In the genomic region with DNA sequence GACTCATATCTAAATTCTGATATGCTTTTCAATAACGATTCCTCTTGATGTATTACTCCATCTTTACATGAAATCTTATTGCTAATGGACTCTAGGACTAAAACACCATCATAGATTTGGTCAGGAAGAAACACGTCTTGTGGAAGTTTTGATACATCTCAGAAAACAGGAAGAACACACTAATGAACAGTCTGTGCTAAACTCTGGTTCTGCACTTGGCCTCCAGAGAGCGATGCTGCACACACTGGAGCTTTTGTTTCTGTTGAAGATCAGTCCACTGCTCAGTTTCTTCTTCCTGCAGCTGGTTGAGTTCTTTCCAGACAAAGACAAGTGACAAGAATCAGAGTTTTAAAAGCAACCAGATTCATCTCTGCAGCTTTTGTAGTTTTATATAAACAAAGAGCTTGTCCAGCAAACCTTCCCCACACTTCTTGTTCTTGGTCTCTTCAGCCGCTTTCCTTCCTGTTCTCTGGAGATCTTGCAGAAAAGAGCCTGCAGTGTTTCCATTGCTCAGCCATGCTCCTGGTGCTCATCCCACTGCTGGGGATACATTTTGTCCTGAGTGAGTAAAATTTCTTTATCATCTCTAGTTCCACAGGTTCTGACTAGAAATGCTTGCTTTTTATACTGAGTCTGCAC, we compare ENCODE assay signal across 8 cellular contexts.
DNase-seq lines count a peak whose midpoint lies in the region; ATAC-seq and TF ChIP-seq lines count a peak whose summit lies in the region.

No MANE protein-coding gene starts in this region.

- ATAC-seq in HCT116 (no peak; the same call in 1 of the 2 replicates), GM21447 (IDR thresholded peaks at IDR 0.05; ENCODE audit: unreplicated experiment) (no peak), HG03175 (IDR thresholded peaks at IDR 0.05; ENCODE audit: unreplicated experiment) (no peak)
- ATAC-seq in activated CD8-positive, alpha-beta T cell treated with anti-CD3 and anti-CD28 coated beads, Interleukin-2, amount 10 ng/mL, durations not matched to agents 7 days and 5 days = peak; percentile 88

- H3K4me1 ChIP-seq in HCT116 (ENCODE audit: control insufficient read depth in 1 of 2, insufficient read depth in 2 of 2, low read length in 2 of 2) = no peaks in the 10 kb centered on the region

- peak overlapping the region; percentile 77 for H3K4me3 Mint-ChIP-seq in activated CD8-positive, alpha-beta T cell treated with anti-CD3 and anti-CD28 coated beads, Interleukin-2, amount 10 ng/mL, durations not matched to agents 7 days and 5 days

- peaks cover 8% of the 10 kb centered on the region for H3K9me3 Mint-ChIP-seq in activated CD8-positive, alpha-beta T cell treated with anti-CD3 and anti-CD28 coated beads, Interleukin-2, amount 10 ng/mL, durations not matched to agents 7 days and 5 days (ENCODE audit: insufficient read depth)

- H3K79me2 ChIP-seq in HCT116 (ENCODE audit: insufficient read depth, low read length) = no peaks in the 10 kb centered on the region

- in situ Hi-C loops in ACHN (cut with HindIII; ENCODE audit: low pct_ligation_motif_present, low pct_unique_long_range_greater_than_20kb, low sequenced_read_pairs) = no loop called here

- no peak for TF ChIP-seq RAD21 in HCT116 (IDR thresholded peaks at IDR 0.05; ENCODE audit: low read depth)

- TF ChIP-seq POLR2A in HCT116 (IDR thresholded peaks at IDR 0.05; ENCODE audit: borderline replicate concordance, extremely low read depth, insufficient read depth, insufficient read length) = no peak

- H3K36me3 ChIP-seq in HCT116 (ENCODE audit: control insufficient read depth in 1 of 2, insufficient read depth in 2 of 2, low read length in 2 of 2) = no peaks in the 10 kb centered on the region

- H3K4me3 ChIP-seq in HCT116 (replicated peaks in 1 of 2; ENCODE audit: low read depth in 1 of 2, low read length in 2 of 2) = no peak overlapping the region

- CTCF ChIA-PET in HCT116 (lab: Charles Lee) = interaction anchor here (1.0 kb wide), 1 partner anchor 15 kb away, joined by 3 read pairs; no protein-coding TSS in a partner anchor
- CTCF ChIA-PET in activated CD8-positive, alpha-beta T cell treated with anti-CD3 and anti-CD28 coated beads, Interleukin-2, amount 10 ng/mL, durations not matched to agents 7 days and 5 days (lab: Charles Lee) = interaction anchor here (0.6 to 1.1 kb wide), 13 partner anchors 9 to 667 kb away, joined by 3 to 13 read pairs (median 4); no protein-coding TSS in a partner anchor

- POLR2A ChIA-PET in HCT116 (lab: Charles Lee) = no interaction called here
- POLR2A ChIA-PET in activated CD8-positive, alpha-beta T cell treated with anti-CD3 and anti-CD28 coated beads, Interleukin-2, amount 10 ng/mL, durations not matched to agents 7 days and 5 days (lab: Charles Lee) = interaction anchor here (0.8 kb wide), 1 partner anchor 11 kb away, joined by 5 read pairs; no protein-coding TSS in a partner anchor

- RAD21 ChIA-PET in HCT116 (lab: Charles Lee; ENCODE audit: low non-redundant PET in 1 of 2, low total read pairs in 2 of 2, uncharacterized antibody in 2 of 2, unreplicated experiment in 2 of 2) = no interaction called here

- H4K20me1 ChIP-seq in HCT116 (ENCODE audit: insufficient read depth) = no peaks in the 10 kb centered on the region

- peak overlapping the region; percentile 72 for H3K27ac Mint-ChIP-seq in activated CD8-positive, alpha-beta T cell treated with anti-CD3 and anti-CD28 coated beads, Interleukin-2, amount 10 ng/mL, durations not matched to agents 7 days and 5 days

- intact Hi-C loops in HCT116 (cut with micrococcal nuclease) = no loop called here

- peaks cover 13% of the 10 kb centered on the region for H3K4me1 Mint-ChIP-seq in activated CD8-positive, alpha-beta T cell treated with anti-CD3 and anti-CD28 coated beads, Interleukin-2, amount 10 ng/mL, durations not matched to agents 7 days and 5 days (ENCODE audit: low read depth)

- H2AFZ ChIP-seq in HCT116 (ENCODE audit: low read depth, low read length, poor library complexity, severe bottlenecking) = no peak overlapping the region

- H3K4me2 ChIP-seq in HCT116 (ENCODE audit: low read length) = no peak overlapping the region

- H3K27ac ChIP-seq in HCT116 (ENCODE audit: low read depth, low read length) = no peak overlapping the region

- peak in 2 of 3 experiments; percentile 46 to 47; a peak in 3 of 6 replicates for TF ChIP-seq CTCF in HCT116 (IDR thresholded peaks at IDR 0.05 in 2 of 3, conservative IDR thresholded peaks at IDR 0.05 in 1 of 3; ENCODE audit: borderline replicate concordance in 1 of 3, insufficient read depth in 1 of 3, low read depth in 2 of 3, low read length in 2 of 3)

- H3K36me3 Mint-ChIP-seq in activated CD8-positive, alpha-beta T cell treated with anti-CD3 and anti-CD28 coated beads, Interleukin-2, amount 10 ng/mL, durations not matched to agents 7 days and 5 days (ENCODE audit: low read depth) = peaks cover 5% of the 10 kb centered on the region

- H3K9ac ChIP-seq in HCT116 (ENCODE audit: low read length) = no peak overlapping the region

- no peaks in the 10 kb centered on the region for H3K9me2 ChIP-seq in HCT116 (ENCODE audit: insufficient read depth)

- H3K27me3 ChIP-seq in HCT116 (ENCODE audit: insufficient read depth, low read length) = no peaks in the 10 kb centered on the region; the same call in 1 of the 2 replicates

- no TSS peak for BruUV-seq in HCT116 (replicated peaks; lab: Mats Ljungman, UMichigan)

- H3K9me3 ChIP-seq in HCT116 (ENCODE audit: control insufficient read depth in 1 of 2, insufficient read depth in 1 of 2, low read depth in 1 of 2, low read length in 2 of 2) = no peaks in the 10 kb centered on the region

- H3K27me3 Mint-ChIP-seq in activated CD8-positive, alpha-beta T cell treated with anti-CD3 and anti-CD28 coated beads, Interleukin-2, amount 10 ng/mL, durations not matched to agents 7 days and 5 days (ENCODE audit: low read depth) = no peaks in the 10 kb centered on the region

- DNase-seq in ACHN (peak; percentile 29), HCT116 (ENCODE audit: low read depth, low spot score) (no peak), hippocampal formation (lab: John Stamatoyannopoulos, UW) (peak; percentile 2 to 40), NCI-H187 (lab: John Stamatoyannopoulos, UW) (no peak)
- peak; percentile 70 for DNase-seq in activated CD8-positive, alpha-beta T cell treated with anti-CD3 and anti-CD28 coated beads, Interleukin-2, amount 10 ng/mL, durations not matched to agents 7 days and 5 days
- DNase-seq in stimulated activated CD4-positive, alpha-beta T cell treated with anti-CD3 and anti-CD28 coated beads, Interleukin-12 subunit alpha, Interleukin-12 subunit beta, amount 100 ng/mL, for 4 hours = no peak

TF ChIP-seq in HCT116, 20 proteins besides CTCF, POLR2A, EP300 and RAD21:
- TF ChIP-seq, protein P1, sequence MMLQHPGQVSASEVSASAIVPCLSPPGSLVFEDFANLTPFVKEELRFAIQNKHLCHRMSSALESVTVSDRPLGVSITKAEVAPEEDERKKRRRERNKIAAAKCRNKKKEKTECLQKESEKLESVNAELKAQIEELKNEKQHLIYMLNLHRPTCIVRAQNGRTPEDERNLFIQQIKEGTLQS (IDR thresholded peaks at IDR 0.05) = no peak
- TF ChIP-seq EZH2 (IDR thresholded peaks at IDR 0.05) = no peak

Comparison
In these comparisons a context has a peak if more than half of its experiments do, and no peak if none do; other contexts are left out.
1. DNase-seq: peak in ACHN (single experiment), activated CD8-positive, alpha-beta T cell treated with anti-CD3 and anti-CD28 coated beads, Interleukin-2, amount 10 ng/mL, durations not matched to agents 7 days and 5 days (single experiment) and hippocampal formation (2 of 2); none in HCT116 (single experiment), NCI-H187 (0 of 2) and stimulated activated CD4-positive, alpha-beta T cell treated with anti-CD3 and anti-CD28 coated beads, Interleukin-12 subunit alpha, Interleukin-12 subunit beta, amount 100 ng/mL, for 4 hours (single experiment).